Comparison of ENCODE assay signal across 1 cellular context in genomic region chr16:15950167-15950854, GRCh38.
TF ChIP-seq lines count a peak whose summit lies in the region.

No MANE protein-coding gene starts in this region.

TF ChIP-seq in HEK293, 187 proteins besides CTCF, POLR2A, EP300 and RAD21 (continued from another document):
- TF ChIP-seq, protein P1, sequence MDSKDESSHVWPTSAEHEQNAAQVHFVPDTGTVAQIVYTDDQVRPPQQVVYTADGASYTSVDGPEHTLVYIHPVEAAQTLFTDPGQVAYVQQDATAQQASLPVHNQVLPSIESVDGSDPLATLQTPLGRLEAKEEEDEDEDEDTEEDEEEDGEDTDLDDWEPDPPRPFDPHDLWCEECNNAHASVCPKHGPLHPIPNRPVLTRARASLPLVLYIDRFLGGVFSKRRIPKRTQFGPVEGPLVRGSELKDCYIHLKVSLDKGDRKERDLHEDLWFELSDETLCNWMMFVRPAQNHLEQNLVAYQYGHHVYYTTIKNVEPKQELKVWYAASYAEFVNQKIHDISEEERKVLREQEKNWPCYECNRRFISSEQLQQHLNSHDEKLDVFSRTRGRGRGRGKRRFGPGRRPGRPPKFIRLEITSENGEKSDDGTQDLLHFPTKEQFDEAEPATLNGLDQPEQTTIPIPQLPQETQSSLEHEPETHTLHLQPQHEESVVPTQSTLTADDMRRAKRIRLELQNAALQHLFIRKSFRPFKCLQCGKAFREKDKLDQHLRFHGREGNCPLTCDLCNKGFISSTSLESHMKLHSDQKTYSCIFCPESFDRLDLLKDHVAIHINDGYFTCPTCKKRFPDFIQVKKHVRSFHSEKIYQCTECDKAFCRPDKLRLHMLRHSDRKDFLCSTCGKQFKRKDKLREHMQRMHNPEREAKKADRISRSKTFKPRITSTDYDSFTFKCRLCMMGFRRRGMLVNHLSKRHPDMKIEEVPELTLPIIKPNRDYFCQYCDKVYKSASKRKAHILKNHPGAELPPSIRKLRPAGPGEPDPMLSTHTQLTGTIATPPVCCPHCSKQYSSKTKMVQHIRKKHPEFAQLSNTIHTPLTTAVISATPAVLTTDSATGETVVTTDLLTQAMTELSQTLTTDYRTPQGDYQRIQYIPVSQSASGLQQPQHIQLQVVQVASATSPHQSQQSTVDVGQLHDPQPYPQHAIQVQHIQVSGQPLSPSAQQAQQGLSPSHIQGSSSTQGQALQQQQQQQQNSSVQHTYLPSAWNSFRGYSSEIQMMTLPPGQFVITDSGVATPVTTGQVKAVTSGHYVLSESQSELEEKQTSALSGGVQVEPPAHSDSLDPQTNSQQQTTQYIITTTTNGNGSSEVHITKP (tag by site-specific recombination; IDR thresholded peaks at IDR 0.05) = no peak
- TF ChIP-seq, protein P2, sequence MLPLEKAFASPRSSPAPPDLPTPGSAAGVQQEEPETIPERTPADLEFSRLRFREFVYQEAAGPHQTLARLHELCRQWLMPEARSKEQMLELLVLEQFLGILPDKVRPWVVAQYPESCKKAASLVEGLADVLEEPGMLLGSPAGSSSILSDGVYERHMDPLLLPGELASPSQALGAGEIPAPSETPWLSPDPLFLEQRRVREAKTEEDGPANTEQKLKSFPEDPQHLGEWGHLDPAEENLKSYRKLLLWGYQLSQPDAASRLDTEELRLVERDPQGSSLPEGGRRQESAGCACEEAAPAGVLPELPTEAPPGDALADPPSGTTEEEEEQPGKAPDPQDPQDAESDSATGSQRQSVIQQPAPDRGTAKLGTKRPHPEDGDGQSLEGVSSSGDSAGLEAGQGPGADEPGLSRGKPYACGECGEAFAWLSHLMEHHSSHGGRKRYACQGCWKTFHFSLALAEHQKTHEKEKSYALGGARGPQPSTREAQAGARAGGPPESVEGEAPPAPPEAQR (tag by site-specific recombination; IDR thresholded peaks at IDR 0.05) = no peak
- TF ChIP-seq ZNF600 (tag by site-specific recombination; IDR thresholded peaks at IDR 0.05) (peak; percentile 84), ZNF184 (tag by site-specific recombination; IDR thresholded peaks at IDR 0.05) (no peak), SP7 (tag by site-specific recombination; IDR thresholded peaks at IDR 0.05) (no peak), ZBTB1 (tag by site-specific recombination; IDR thresholded peaks at IDR 0.05) (no peak), GLIS2 (tag by site-specific recombination; IDR thresholded peaks at IDR 0.05) (no peak), KLF17 (tag by site-specific recombination; IDR thresholded peaks at IDR 0.05) (no peak), ZNF350 (tag by site-specific recombination; IDR thresholded peaks at IDR 0.05) (no peak), ZNF423 (tag by site-specific recombination; IDR thresholded peaks at IDR 0.05) (no peak), KLF9 (tag by site-specific recombination; IDR thresholded peaks at IDR 0.05; ENCODE audit: low read depth) (no peak), ZNF555 (tag by site-specific recombination; conservative IDR thresholded peaks at IDR 0.05) (no peak), SCRT1 (tag by site-specific recombination; IDR thresholded peaks at IDR 0.05; ENCODE audit: borderline replicate concordance) (no peak), GFI1B (tag by site-specific recombination; IDR thresholded peaks at IDR 0.05) (no peak), ZNF623 (tag by site-specific recombination; IDR thresholded peaks at IDR 0.05) (no peak), ZNF391 (tag by site-specific recombination; IDR thresholded peaks at IDR 0.05; ENCODE audit: borderline replicate concordance, low read depth) (no peak), ZNF26 (tag by site-specific recombination; IDR thresholded peaks at IDR 0.05) (no peak), YY1 (tag by site-specific recombination; IDR thresholded peaks at IDR 0.05) (no peak), BCL11B (tag by site-specific recombination; IDR thresholded peaks at IDR 0.05; ENCODE audit: low read depth) (no peak), GLIS1 (tag by site-specific recombination; IDR thresholded peaks at IDR 0.05) (no peak)
- TF ChIP-seq, protein P3, sequence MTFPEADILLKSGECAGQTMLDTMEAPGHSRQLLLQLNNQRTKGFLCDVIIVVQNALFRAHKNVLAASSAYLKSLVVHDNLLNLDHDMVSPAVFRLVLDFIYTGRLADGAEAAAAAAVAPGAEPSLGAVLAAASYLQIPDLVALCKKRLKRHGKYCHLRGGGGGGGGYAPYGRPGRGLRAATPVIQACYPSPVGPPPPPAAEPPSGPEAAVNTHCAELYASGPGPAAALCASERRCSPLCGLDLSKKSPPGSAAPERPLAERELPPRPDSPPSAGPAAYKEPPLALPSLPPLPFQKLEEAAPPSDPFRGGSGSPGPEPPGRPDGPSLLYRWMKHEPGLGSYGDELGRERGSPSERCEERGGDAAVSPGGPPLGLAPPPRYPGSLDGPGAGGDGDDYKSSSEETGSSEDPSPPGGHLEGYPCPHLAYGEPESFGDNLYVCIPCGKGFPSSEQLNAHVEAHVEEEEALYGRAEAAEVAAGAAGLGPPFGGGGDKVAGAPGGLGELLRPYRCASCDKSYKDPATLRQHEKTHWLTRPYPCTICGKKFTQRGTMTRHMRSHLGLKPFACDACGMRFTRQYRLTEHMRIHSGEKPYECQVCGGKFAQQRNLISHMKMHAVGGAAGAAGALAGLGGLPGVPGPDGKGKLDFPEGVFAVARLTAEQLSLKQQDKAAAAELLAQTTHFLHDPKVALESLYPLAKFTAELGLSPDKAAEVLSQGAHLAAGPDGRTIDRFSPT (tag by site-specific recombination; IDR thresholded peaks at IDR 0.05) = no peak
- TF ChIP-seq, protein P4, sequence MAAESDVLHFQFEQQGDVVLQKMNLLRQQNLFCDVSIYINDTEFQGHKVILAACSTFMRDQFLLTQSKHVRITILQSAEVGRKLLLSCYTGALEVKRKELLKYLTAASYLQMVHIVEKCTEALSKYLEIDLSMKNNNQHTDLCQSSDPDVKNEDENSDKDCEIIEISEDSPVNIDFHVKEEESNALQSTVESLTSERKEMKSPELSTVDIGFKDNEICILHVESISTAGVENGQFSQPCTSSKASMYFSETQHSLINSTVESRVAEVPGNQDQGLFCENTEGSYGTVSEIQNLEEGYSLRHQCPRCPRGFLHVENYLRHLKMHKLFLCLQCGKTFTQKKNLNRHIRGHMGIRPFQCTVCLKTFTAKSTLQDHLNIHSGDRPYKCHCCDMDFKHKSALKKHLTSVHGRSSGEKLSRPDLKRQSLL (tag by site-specific recombination; IDR thresholded peaks at IDR 0.05) = no peak
- TF ChIP-seq, protein P5, sequence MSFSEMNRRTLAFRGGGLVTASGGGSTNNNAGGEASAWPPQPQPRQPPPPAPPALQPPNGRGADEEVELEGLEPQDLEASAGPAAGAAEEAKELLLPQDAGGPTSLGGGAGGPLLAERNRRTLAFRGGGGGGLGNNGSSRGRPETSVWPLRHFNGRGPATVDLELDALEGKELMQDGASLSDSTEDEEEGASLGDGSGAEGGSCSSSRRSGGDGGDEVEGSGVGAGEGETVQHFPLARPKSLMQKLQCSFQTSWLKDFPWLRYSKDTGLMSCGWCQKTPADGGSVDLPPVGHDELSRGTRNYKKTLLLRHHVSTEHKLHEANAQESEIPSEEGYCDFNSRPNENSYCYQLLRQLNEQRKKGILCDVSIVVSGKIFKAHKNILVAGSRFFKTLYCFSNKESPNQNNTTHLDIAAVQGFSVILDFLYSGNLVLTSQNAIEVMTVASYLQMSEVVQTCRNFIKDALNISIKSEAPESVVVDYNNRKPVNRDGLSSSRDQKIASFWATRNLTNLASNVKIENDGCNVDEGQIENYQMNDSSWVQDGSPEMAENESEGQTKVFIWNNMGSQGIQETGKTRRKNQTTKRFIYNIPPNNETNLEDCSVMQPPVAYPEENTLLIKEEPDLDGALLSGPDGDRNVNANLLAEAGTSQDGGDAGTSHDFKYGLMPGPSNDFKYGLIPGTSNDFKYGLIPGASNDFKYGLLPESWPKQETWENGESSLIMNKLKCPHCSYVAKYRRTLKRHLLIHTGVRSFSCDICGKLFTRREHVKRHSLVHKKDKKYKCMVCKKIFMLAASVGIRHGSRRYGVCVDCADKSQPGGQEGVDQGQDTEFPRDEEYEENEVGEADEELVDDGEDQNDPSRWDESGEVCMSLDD (tag by site-specific recombination; IDR thresholded peaks at IDR 0.05) = 0 out of 2 replicates have a peak, but pooled peaks have one; percentile 33
